In genomic region chr6:144008501-144009245, GRCh38 we compare ENCODE assay signal across 1 cellular context.
TF ChIP-seq lines count a peak whose summit lies in the region.

No MANE protein-coding gene starts in this region.

TF ChIP-seq in WTC11, 78 proteins besides CTCF, POLR2A, EP300 and RAD21 (continued from another document):
- TF ChIP-seq ZNF425 (CRISPR knock-in tag; conservative IDR thresholded peaks at IDR 0.05) (no peak), HMGXB4 (CRISPR knock-in tag; IDR thresholded peaks at IDR 0.05) (no peak), ATF1 (CRISPR knock-in tag; IDR thresholded peaks at IDR 0.05) (no peak), ZNF219 (CRISPR knock-in tag; IDR thresholded peaks at IDR 0.05; ENCODE audit: borderline replicate concordance) (no peak), IRF1 (CRISPR knock-in tag; IDR thresholded peaks at IDR 0.05) (no peak)
